9 cellular contexts compared by ENCODE assay signal in genomic region chr17:78142113-78142861, GRCh38. TPM values are rescaled to one million over a fixed set of nuclear protein-coding genes. Genes with fewer than 3 reads are reported as not detected.
DNase-seq lines count a peak whose midpoint lies in the region; ATAC-seq and TF ChIP-seq lines count a peak whose summit lies in the region.
"Had no signal": no experiment of that assay in that cellular context is flagged by ENCODE, and none has a peak within 500 bp of the region (broad histone marks: within the 10 kb centered on the region; RNA-seq: fewer than 3 reads in every experiment).

No MANE protein-coding gene starts in this region.

- H3K4me1 ChIP-seq in mesenchymal stem cell (ENCODE audit: control insufficient read depth, insufficient read depth, low read depth, low read length) = peaks cover 42% of the 10 kb centered on the region
- peaks cover 21% of the 10 kb centered on the region for H3K4me1 ChIP-seq in testis

- H3K36me3 ChIP-seq in mesenchymal stem cell (ENCODE audit: control insufficient read depth in 1 of 2, insufficient read depth in 2 of 2, low read depth in 1 of 2, low read length in 2 of 2) (no peaks in the 10 kb centered on the region), testis (ENCODE audit: low read depth, missing control alignments) (no peaks in the 10 kb centered on the region)

- H4K91ac ChIP-seq in mesenchymal stem cell (ENCODE audit: low read length) = no peak overlapping the region

- H3K4me1 Mint-ChIP-seq in MCF 10A (ENCODE audit: insufficient read depth, unreplicated experiment) = peaks cover 16% of the 10 kb centered on the region
- H3K4me1 Mint-ChIP-seq in T-cell = peaks cover 53 to 68% (median 65%) of the 10 kb centered on the region in 3 donors

- POLR2A ChIA-PET in MCF 10A (lab: Yijun Ruan, JAX) = interaction anchor here (0.6 to 2.4 kb wide), 13 partner anchors 12 to 99 kb away, joined by 3 to 14 read pairs (median 4); partner anchors contain the start of gene TMC6
- POLR2A ChIA-PET in T-cell (lab: Charles Lee) = interaction anchor here in 1 of 2 donors (0.5 to 0.6 kb wide), 2 partner anchors 76 to 154 kb away, joined by 3 to 5 read pairs; no protein-coding TSS in a partner anchor

- H3K9me3 ChIP-seq in mesenchymal stem cell (ENCODE audit: control insufficient read depth, low read length) (no peaks in the 10 kb centered on the region), testis (no peaks in the 10 kb centered on the region)

- H3K36me3 Mint-ChIP-seq in MCF 10A (ENCODE audit: insufficient read depth, unreplicated experiment) = no peaks in the 10 kb centered on the region
- peaks cover 8% of the 10 kb centered on the region for H3K36me3 Mint-ChIP-seq in T-cell

- H3K14ac ChIP-seq in mesenchymal stem cell (ENCODE audit: low read length in 2 of 2) = no peak overlapping the region

- H3K23ac ChIP-seq in mesenchymal stem cell (ENCODE audit: low read length in 2 of 2) = no peak overlapping the region

- intact Hi-C loops in MCF 10A (cut with micrococcal nuclease) = loop anchor here (1.0 kb wide), 1 partner anchor 17 kb away; no protein-coding TSS in a partner anchor
- intact Hi-C loops in testis (cut with DNase I; ENCODE audit: low total_unique reads) = no loop called here

- H3K27me3 Mint-ChIP-seq in MCF 10A (ENCODE audit: insufficient read depth, unreplicated experiment) (no peaks in the 10 kb centered on the region), T-cell (no peaks in the 10 kb centered on the region)

- peak overlapping the region in 1 of 2 experiments; percentile 49 for H3K18ac ChIP-seq in mesenchymal stem cell (ENCODE audit: low read depth in 1 of 2, low read length in 2 of 2)

- in situ Hi-C loops in Caki2 (cut with HindIII; ENCODE audit: low pct_unique_long_range_greater_than_20kb, low sequenced_read_pairs) = no loop called here

- H3K27me3 ChIP-seq in mesenchymal stem cell (ENCODE audit: control insufficient read depth in 1 of 2, insufficient read depth in 1 of 2, low read length in 2 of 2) = peaks cover 0 to 22% of the 10 kb centered on the region in 2 experiments
- H3K27me3 ChIP-seq in testis = no peaks in the 10 kb centered on the region

- H3K27ac ChIP-seq in mesenchymal stem cell (ENCODE audit: low read length, poor library complexity, severe bottlenecking) (no peak overlapping the region), testis (no peak overlapping the region)

- no peak overlapping the region for H3K4me3 Mint-ChIP-seq in MCF 10A (ENCODE audit: unreplicated experiment)
- H3K4me3 Mint-ChIP-seq in T-cell = no peak overlapping the region

- no TSS peak for BruUV-seq in MCF 10A (replicated peaks; lab: Mats Ljungman, UMichigan)

- H2BK12ac ChIP-seq in mesenchymal stem cell (ENCODE audit: low read length in 2 of 2) = peak overlapping the region in 1 of 2 experiments; percentile 40

- no peak overlapping the region for H3K9ac ChIP-seq in mesenchymal stem cell (ENCODE audit: low read length)

- peak; percentile 96 for DNase-seq in Caki2 (ENCODE audit: low read depth)
- peak; percentile 67 for DNase-seq in LHCN-M2 (ENCODE audit: low read depth)
- DNase-seq in MCF 10A (ENCODE audit: unreplicated experiment) = peak; percentile 97
- peak; percentile 60 for DNase-seq in mesenchymal stem cell
- DNase-seq in NCI-H1092 (lab: John Stamatoyannopoulos, UW) = no peak
- no peak for DNase-seq in testis
- no peak for DNase-seq in T-cell
- DNase-seq: SIG-M5 had no signal

- H2BK120ac ChIP-seq in mesenchymal stem cell (ENCODE audit: low read depth, low read length) = no peak overlapping the region

- no peak overlapping the region for H3K4me2 ChIP-seq in mesenchymal stem cell (ENCODE audit: low read length, poor library complexity, severe bottlenecking)

- H2AK5ac ChIP-seq in mesenchymal stem cell (ENCODE audit: low read length, severe bottlenecking) = no peak overlapping the region

- H3K4me3 ChIP-seq in mesenchymal stem cell (ENCODE audit: insufficient read depth in 1 of 2, low read depth in 1 of 2, low read length in 2 of 2) (no peak overlapping the region), testis (no peak overlapping the region)

- TF ChIP-seq POLR2A in testis (IDR thresholded peaks at IDR 0.05) = no peak

- H2BK5ac ChIP-seq in mesenchymal stem cell (ENCODE audit: low read depth, low read length, poor library complexity, severe bottlenecking) = no peak overlapping the region

- no peak overlapping the region for H3K4ac ChIP-seq in mesenchymal stem cell (ENCODE audit: low read depth in 1 of 2, low read length in 2 of 2)

- H3K79me1 ChIP-seq in mesenchymal stem cell (replicated peaks; ENCODE audit: low read length, poor library complexity, severe bottlenecking) = no peaks in the 10 kb centered on the region

- peak overlapping the region; percentile 31 for H2BK15ac ChIP-seq in mesenchymal stem cell (ENCODE audit: low read depth, poor library complexity, severe bottlenecking)

- WGBS in mesenchymal stem cell = 76% methylated on average over 16 of the region's 16 CpGs
- WGBS in testis, 2 donors = 84 to 87% methylated on average over 14 to 16 of the region's 16 CpGs

- TF ChIP-seq CTCF in MCF 10A (IDR thresholded peaks at IDR 0.05; ENCODE audit: unreplicated experiment) (no peak), testis (IDR thresholded peaks at IDR 0.05) (no peak)

- no peak for ATAC-seq in HG02623 (IDR thresholded peaks at IDR 0.05; ENCODE audit: unreplicated experiment)
- no peak for ATAC-seq in T-cell (replicated peaks in 1 of 4)

- CTCF ChIA-PET in MCF 10A (lab: Yijun Ruan, JAX) = interaction anchor here (0.7 to 1.1 kb wide), 5 partner anchors 23 to 279 kb away, joined by 3 to 5 read pairs (median 4); no protein-coding TSS in a partner anchor
- CTCF ChIA-PET in T-cell (lab: Charles Lee) = interaction anchor here (0.6 kb wide), 2 partner anchors 476 to 1602 kb away, joined by 3 read pairs; partner anchors contain the start of gene PRCD (in 1 of the 2)

- no peak overlapping the region for H3K27ac Mint-ChIP-seq in MCF 10A (ENCODE audit: low read depth, unreplicated experiment)
- H3K27ac Mint-ChIP-seq in T-cell = peak overlapping the region in 1 of 2 donors; percentile 31

- H4K8ac ChIP-seq in mesenchymal stem cell (ENCODE audit: low read length) = no peak overlapping the region

- no peak overlapping the region for H2AFZ ChIP-seq in mesenchymal stem cell (ENCODE audit: low read depth, low read length)

- H3K9me3 Mint-ChIP-seq in MCF 10A (ENCODE audit: unreplicated experiment) = no peaks in the 10 kb centered on the region
- no peaks in the 10 kb centered on the region for H3K9me3 Mint-ChIP-seq in T-cell

RNA-seq across cellular contexts. Expression of gene C17orf99, which starts 3.9 kb away (rescaled TPM):
- not detected in 2 replicates for total RNA-seq in Caki2 (2014; rRNA removed; shearing (Covaris generic); ENCODE audit: low replicate concordance)
- total RNA-seq in LHCN-M2 (2014; rRNA removed) (not detected in 2 replicates), MCF 10A (2022) (not detected in 2 replicates), testis (1 to 10 TPM; 1.1 to 1.3 TPM), T-cell (under 1 TPM in 1 of 5 donors, not detected in 4; 0.73 TPM)
- polyA plus RNA-seq in LHCN-M2 (2012) = not detected
- not detected for polyA plus RNA-seq in mesenchymal stem cell (2013, experiment 1 of 2)
- not detected for polyA plus RNA-seq in mesenchymal stem cell (2013, experiment 2 of 2)
- not detected for polyA plus RNA-seq in testis (ENCODE audit: insufficient read depth, low read depth, low replicate concordance)

RNA-seq across cellular contexts. Expression of gene TMC8, which starts 11.7 kb away (rescaled TPM):
- total RNA-seq in Caki2 (2014; rRNA removed; shearing (Covaris generic); ENCODE audit: low replicate concordance) = 0.14 and 0.17 TPM in 2 replicates
- total RNA-seq in LHCN-M2 (2014; rRNA removed) (not detected in 2 replicates), MCF 10A (2022) (not detected in 2 replicates), testis (1 to 10 TPM; 3.5 to 9.3 TPM), T-cell (100 to 1,000 TPM; 301 to 631 (median 431) TPM)
- polyA plus RNA-seq in LHCN-M2 (2012) = not detected
- 0.86 TPM for polyA plus RNA-seq in mesenchymal stem cell (2013, experiment 1 of 2)
- polyA plus RNA-seq in mesenchymal stem cell (2013, experiment 2 of 2) = 0.36 TPM
- 5.6 TPM for polyA plus RNA-seq in testis (ENCODE audit: insufficient read depth, low read depth, low replicate concordance)

RNA-seq across cellular contexts. Expression of gene TMC6, which starts 13.7 kb away (rescaled TPM):
- 21.2 and 31.4 TPM in 2 replicates for total RNA-seq in Caki2 (2014; rRNA removed; shearing (Covaris generic); ENCODE audit: low replicate concordance)
- total RNA-seq in LHCN-M2 (2014; rRNA removed) (0.11 TPM in 1 of 2 replicates, not detected in the other), MCF 10A (2022) (3.1 and 7.3 TPM in 2 replicates), testis (10 to 100 TPM; 18.0 to 20.3 TPM), T-cell (100 to 1,000 TPM; 616 to 847 (median 698) TPM)
- polyA plus RNA-seq in LHCN-M2 (2012) = 0.52 TPM
- polyA plus RNA-seq in mesenchymal stem cell (2013, experiment 1 of 2) = 47.9 TPM
- polyA plus RNA-seq in mesenchymal stem cell (2013, experiment 2 of 2) = 44.7 TPM
- 10.8 TPM for polyA plus RNA-seq in testis (ENCODE audit: insufficient read depth, low read depth, low replicate concordance)

RNA-seq across cellular contexts. Expression of gene SYNGR2, which starts 26.1 kb away (rescaled TPM):
- 213 and 286 TPM in 2 replicates for total RNA-seq in Caki2 (2014; rRNA removed; shearing (Covaris generic); ENCODE audit: low replicate concordance)
- total RNA-seq in LHCN-M2 (2014; rRNA removed) (0.45 and 1.6 TPM in 2 replicates), MCF 10A (2022) (52.2 and 54.2 TPM in 2 replicates), testis (10 to 100 TPM; 68.7 to 70.6 TPM), T-cell (10 to 100 TPM; 56.0 to 86.3 (median 74.6) TPM)
- polyA plus RNA-seq in LHCN-M2 (2012) = 8.3 TPM
- 42.5 TPM for polyA plus RNA-seq in mesenchymal stem cell (2013, experiment 1 of 2)
- 43.7 TPM for polyA plus RNA-seq in mesenchymal stem cell (2013, experiment 2 of 2)
- 63.7 TPM for polyA plus RNA-seq in testis (ENCODE audit: insufficient read depth, low read depth, low replicate concordance)

RNA-seq across cellular contexts. Expression of gene TK1, which starts 44.6 kb away (rescaled TPM):
- total RNA-seq in Caki2 (2014; rRNA removed; shearing (Covaris generic); ENCODE audit: low replicate concordance) = 160 and 213 TPM in 2 replicates
- total RNA-seq in LHCN-M2 (2014; rRNA removed) (179 and 198 TPM in 2 replicates), MCF 10A (2022) (8.5 and 21.4 TPM in 2 replicates), testis (1 to 10 TPM; 3.9 to 4.8 TPM), T-cell (1 to 10 TPM; 1.6 to 3.3 (median 2.2) TPM)
- 153 TPM for polyA plus RNA-seq in LHCN-M2 (2012)
- polyA plus RNA-seq in mesenchymal stem cell (2013, experiment 1 of 2) = 20.4 TPM
- 21.2 TPM for polyA plus RNA-seq in mesenchymal stem cell (2013, experiment 2 of 2)
- 5.7 TPM for polyA plus RNA-seq in testis (ENCODE audit: insufficient read depth, low read depth, low replicate concordance)

Comparison
In these comparisons a context has a peak if more than half of its experiments do, and no peak if none do; other contexts are left out.
1. DNase-seq: peak in Caki2 (single experiment), LHCN-M2 (single experiment), MCF 10A (single experiment) and mesenchymal stem cell (single experiment); none in NCI-H1092 (single experiment), testis (single experiment) and T-cell (0 of 34).
2. RNA of gene TMC8, which starts 11.7 kb away (total RNA-seq): 301 to 631 TPM in T-cell; 3.5 to 9.3 TPM in testis, 0.14 to 0.17 TPM in Caki2, not detected in MCF 10A and not detected in LHCN-M2; every median in the first group is over 10 times any median in the second.
3. RNA of gene TMC6, which starts 13.7 kb away (total RNA-seq): 616 to 847 TPM in T-cell; 21.2 to 31.4 TPM in Caki2, 18.0 to 20.3 TPM in testis, 3.1 to 7.3 TPM in MCF 10A and 0.11 TPM in LHCN-M2; every median in the first group is over 10 times any median in the second.